ENCODE assay signal across 15 cellular contexts in the genomic region with DNA sequence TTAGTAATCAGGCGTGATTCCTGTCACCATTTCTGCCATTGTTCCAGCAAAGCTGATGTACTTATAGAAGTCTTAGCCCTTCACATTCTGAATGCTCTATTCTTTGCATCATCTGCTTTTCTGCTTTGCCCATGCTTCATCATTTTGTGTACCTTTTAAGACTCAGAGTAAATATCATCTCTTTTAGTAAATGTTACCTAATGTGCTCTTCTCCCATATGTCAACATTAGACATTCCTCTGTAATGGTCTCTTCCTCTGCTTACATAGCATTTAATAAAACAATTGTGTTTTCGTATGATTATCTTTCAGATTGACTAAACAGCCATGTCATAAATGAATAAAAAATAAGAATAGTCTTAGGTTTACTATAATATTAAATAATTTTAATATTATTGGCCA.
DNase-seq lines count a peak whose midpoint lies in the region; TF ChIP-seq lines count a peak whose summit lies in the region.
"Had no signal": no experiment of that assay in that cellular context is flagged by ENCODE, and none has a peak within 500 bp of the region (broad histone marks: within the 10 kb centered on the region; RNA-seq: fewer than 3 reads in every experiment).

No MANE protein-coding gene starts in this region.

- no peak for TF ChIP-seq CTCF in stomach (IDR thresholded peaks at IDR 0.05)

- no peaks in the 10 kb centered on the region for H3K27me3 ChIP-seq in stomach
- H3K27me3 ChIP-seq: BLaER1 had no signal

- peak; percentile 25 for DNase-seq in NCI-H748 (lab: John Stamatoyannopoulos, UW; ENCODE audit: unreplicated experiment)
- DNase-seq in NCI-H748 treated with DMSO at 0.1 percent for 48 hours (lab: John Stamatoyannopoulos, UW) = no peak
- peak; percentile 81 for DNase-seq in DMS53 (lab: John Stamatoyannopoulos, UW)
- peak; percentile 89 for DNase-seq in DMS53 treated with DMSO at 0.1 percent for 48 hours (lab: John Stamatoyannopoulos, UW; ENCODE audit: unreplicated experiment)
- peak; percentile 20 for DNase-seq in NCI-H774 (lab: John Stamatoyannopoulos, UW)
- no peak for DNase-seq in cerebellar cortex (ENCODE audit: low spot score)
- no peak for DNase-seq in stomach
- DNase-seq: CD4-positive, CD25-positive, alpha-beta regulatory T cell; CD8-positive, alpha-beta memory T cell; DMS 273 treated with DMSO at 0.1 percent for 48 hours; DND-41; H7; HCEC 1CT had no signal

- WGBS in stomach, 5 donors = 53 to 65% (median 57%) methylated on average over 2 of the region's 2 CpGs

- H3K36me3 ChIP-seq in stomach = no peaks in the 10 kb centered on the region
- H3K36me3 ChIP-seq: BLaER1 had no signal

- no peak overlapping the region for H3K4me3 ChIP-seq in stomach
- H3K4me3 ChIP-seq: BLaER1 had no signal

- H3K4me1 ChIP-seq in stomach = no peaks in the 10 kb centered on the region
- H3K4me1 ChIP-seq: BLaER1 had no signal

- H3K27ac ChIP-seq in stomach = no peak overlapping the region
- H3K27ac ChIP-seq: BLaER1, C4-2B had no signal

- no peak for TF ChIP-seq POLR2A in stomach (IDR thresholded peaks at IDR 0.05)

- TF ChIP-seq EP300 in stomach (IDR thresholded peaks at IDR 0.05) = no peak

- H3K9me3 ChIP-seq in stomach = no peaks in the 10 kb centered on the region
- H3K9me3 ChIP-seq: BLaER1 had no signal

- intact Hi-C loops in stomach (cut with DNase I; ENCODE audit: low total_unique reads) = no loop called here

Comparison
In these comparisons a context has a peak if more than half of its experiments do, and no peak if none do; other contexts are left out.
1. DNase-seq: peak in NCI-H748 (single experiment), DMS53 (single experiment), DMS53 treated with DMSO at 0.1 percent for 48 hours (single experiment) and NCI-H774 (single experiment); none in NCI-H748 treated with DMSO at 0.1 percent for 48 hours (single experiment), cerebellar cortex (single experiment) and stomach (single experiment).